22 cellular contexts compared by ENCODE assay signal in genomic region chr17:79631640-79632431, GRCh38. TPM values are rescaled to one million over a fixed set of nuclear protein-coding genes. Genes with fewer than 3 reads are reported as not detected.
A peak's percentile ranks its signal among the peaks of the same experiment; 100 is the strongest.
DNase-seq lines count a peak whose midpoint lies in the region; ATAC-seq, FAIRE-seq and TF ChIP-seq lines count a peak whose summit lies in the region.
"Had no signal": no experiment of that assay in that cellular context is flagged by ENCODE, and none has a peak within 500 bp of the region (broad histone marks: within the 10 kb centered on the region; RNA-seq: fewer than 3 reads in every experiment).

No MANE protein-coding gene starts in this region.

- no peak overlapping the region for H3K9ac ChIP-seq in SK-N-SH
- H3K9ac ChIP-seq: KMS-11 had no signal

- CTCF ChIA-PET in SK-N-SH (lab: Yijun Ruan, JAX), result interaction anchor here (1.1 to 1.4 kb wide), 2 partner anchors 19 to 27 kb away, joined by 4 to 9 read pairs; no protein-coding TSS in a partner anchor

- no peak overlapping the region for H2AFZ ChIP-seq in SK-N-SH (ENCODE audit: low read depth)

- TF ChIP-seq CTCF in SK-N-SH (IDR thresholded peaks at IDR 0.05) (no peak), omental fat pad (IDR thresholded peaks at IDR 0.05) (no peak)

- H3K4me3 ChIP-seq in SK-N-SH (ENCODE audit: low read depth in 2 of 2, low read length in 1 of 2), result no peak overlapping the region
- H3K4me3 ChIP-seq: GM12878, smooth muscle cell had no signal

- TF ChIP-seq EP300 in SK-N-SH (IDR thresholded peaks at IDR 0.05; ENCODE audit: borderline replicate concordance in 1 of 2, low read depth in 1 of 2, low read length in 1 of 2), result no peak

- no peaks in the 10 kb centered on the region; a peak in 1 of 4 replicates for H3K4me1 ChIP-seq in SK-N-SH (ENCODE audit: control insufficient read depth in 1 of 2, insufficient read depth in 2 of 2, low read depth in 1 of 2, low read length in 1 of 2)

- no peak for TF ChIP-seq RAD21 in SK-N-SH (IDR thresholded peaks at IDR 0.05; ENCODE audit: low read length)

- peaks cover 25% of the 10 kb centered on the region for H3K27me3 ChIP-seq in SK-N-SH (ENCODE audit: insufficient read depth)
- H3K27me3 ChIP-seq: brain microvascular endothelial cell had no signal

- no peaks in the 10 kb centered on the region for H3K79me2 ChIP-seq in SK-N-SH (ENCODE audit: insufficient read depth)

- DNase-seq in SK-N-SH (peak; percentile 24), GM12892 (ENCODE audit: insufficient read length) (peak; percentile 0), ecto neural progenitor cell (ENCODE audit: low spot score) (peak; percentile 42), omental fat pad (ENCODE audit: low spot score) (peak; percentile 9), NCI-H2029 treated with DMSO at 0.1 percent for 48 hours (lab: John Stamatoyannopoulos, UW) (no peak), kidney glomerular epithelial cell (lab: John Stamatoyannopoulos, UW) (no peak)
- no peak for DNase-seq in stimulated activated naive CD4-positive, alpha-beta T cell (lab: John Stamatoyannopoulos, UW)
- DNase-seq: brain microvascular endothelial cell, dermis blood vessel endothelial cell, GDM1, NCI-H2081, NCI-H510A had no signal

- H3K27ac ChIP-seq in SK-N-SH (ENCODE audit: low read depth in 2 of 2, low read length in 1 of 2), result no peak overlapping the region
- H3K27ac ChIP-seq: 22Rv1, brain microvascular endothelial cell, KMS-11 had no signal

- no peak for FAIRE-seq in GM12892 (lab: Jason Lieb, UNC)
- FAIRE-seq: GM12878 had no signal

- WGBS in SK-N-SH (ENCODE audit: low lambda C conversion rate), result 52% methylated on average over 21 of the region's 22 CpGs

- ATAC-seq in SK-N-SH treated with all-trans-retinoic acid at 6 μM for 48 hours, result no peak
- no peak for ATAC-seq in omental fat pad (ENCODE audit: low FRiP score)
- ATAC-seq: GM12878, HCT116, T-cell had no signal

- no peak for TF ChIP-seq POLR2A in GM12892 (IDR thresholded peaks at IDR 0.05; ENCODE audit: low read depth, low read length)

- no peak overlapping the region for H3K4me2 ChIP-seq in SK-N-SH
- H3K4me2 ChIP-seq: KMS-11, smooth muscle cell had no signal

- no peaks in the 10 kb centered on the region for H3F3A ChIP-seq in SK-N-SH (replicated peaks; ENCODE audit: insufficient read depth)

- no peaks in the 10 kb centered on the region for H3K9me2 ChIP-seq in SK-N-SH

- POLR2A ChIA-PET in SK-N-SH (lab: Yijun Ruan, JAX), result no interaction called here

- H3K36me3 ChIP-seq in SK-N-SH (replicated peaks in 1 of 2; ENCODE audit: control insufficient read depth in 1 of 2, insufficient read depth in 2 of 2, low read length in 1 of 2), result no peaks in the 10 kb centered on the region
- H3K36me3 ChIP-seq: brain microvascular endothelial cell had no signal

- no peaks in the 10 kb centered on the region for H3K9me3 ChIP-seq in SK-N-SH

- no peaks in the 10 kb centered on the region for H4K20me1 ChIP-seq in SK-N-SH (ENCODE audit: insufficient read depth)

TF ChIP-seq in SK-N-SH, 30 proteins besides CTCF, POLR2A, EP300 and RAD21 (continues in another document):
- TF ChIP-seq USF1 (IDR thresholded peaks at IDR 0.05; ENCODE audit: borderline replicate concordance, low read depth), result no peak
- TF ChIP-seq ZBTB33 (IDR thresholded peaks at IDR 0.05; ENCODE audit: borderline replicate concordance, low read depth), result no peak
- no peak for TF ChIP-seq ELF1 (IDR thresholded peaks at IDR 0.05)
- no peak for TF ChIP-seq FOXJ3 (CRISPR knock-in tag; IDR thresholded peaks at IDR 0.05)
- TF ChIP-seq TEAD4 (IDR thresholded peaks at IDR 0.05; ENCODE audit: borderline replicate concordance, insufficient read depth), result no peak
- TF ChIP-seq IRF3 (IDR thresholded peaks at IDR 0.05; ENCODE audit: low read depth, low read length), result no peak
- no peak for TF ChIP-seq RFX5 (IDR thresholded peaks at IDR 0.05; ENCODE audit: low read length)
- no peak for TF ChIP-seq MEF2A (IDR thresholded peaks at IDR 0.05; ENCODE audit: borderline replicate concordance, low read depth)

TF ChIP-seq in SK-N-SH treated with all-trans-retinoic acid at 6 μM for 48 hours, 23 proteins besides CTCF, POLR2A, EP300 and RAD21 (continues in another document):
- no peak for TF ChIP-seq TCF4 (CRISPR knock-in tag; IDR thresholded peaks at IDR 0.05; ENCODE audit: borderline replicate concordance)
- no peak for TF ChIP-seq ZC3H10 (CRISPR knock-in tag; IDR thresholded peaks at IDR 0.05)
- TF ChIP-seq ZNF70 (CRISPR knock-in tag; IDR thresholded peaks at IDR 0.05), result no peak
- TF ChIP-seq TOX (CRISPR knock-in tag; IDR thresholded peaks at IDR 0.05; ENCODE audit: borderline replicate concordance), result no peak
- TF ChIP-seq ZNF565 (CRISPR knock-in tag; conservative IDR thresholded peaks at IDR 0.05; ENCODE audit: low read depth), result no peak
- no peak for TF ChIP-seq PPARA (CRISPR knock-in tag; IDR thresholded peaks at IDR 0.05; ENCODE audit: borderline replicate concordance)
- TF ChIP-seq ZFP30 (CRISPR knock-in tag; IDR thresholded peaks at IDR 0.05), result no peak
- TF ChIP-seq RARB (CRISPR knock-in tag; IDR thresholded peaks at IDR 0.05), result no peak
- TF ChIP-seq ZNF8 (CRISPR knock-in tag; IDR thresholded peaks at IDR 0.05), result no peak
- TF ChIP-seq BACH2 (CRISPR knock-in tag; IDR thresholded peaks at IDR 0.05; ENCODE audit: borderline replicate concordance), result no peak
- TF ChIP-seq CSDC2 (CRISPR knock-in tag; IDR thresholded peaks at IDR 0.05), result no peak
- no peak for TF ChIP-seq POU6F1 (CRISPR knock-in tag; IDR thresholded peaks at IDR 0.05; ENCODE audit: borderline replicate concordance, low read depth)
- TF ChIP-seq TSHZ2 (CRISPR knock-in tag; IDR thresholded peaks at IDR 0.05), result no peak
- TF ChIP-seq CSRNP3 (CRISPR knock-in tag; IDR thresholded peaks at IDR 0.05), result no peak
- TF ChIP-seq CREB5 (CRISPR knock-in tag; IDR thresholded peaks at IDR 0.05; ENCODE audit: low read depth), result no peak
- TF ChIP-seq ARNTL (CRISPR knock-in tag; IDR thresholded peaks at IDR 0.05; ENCODE audit: borderline replicate concordance, low read depth), result no peak

RNA-seq across cellular contexts. Expression of gene RBFOX3, which starts 21.0 kb away (rescaled TPM):
- polyA plus RNA-seq in SK-N-SH (2012; rRNA removed), result not detected in 2 replicates
- polyA plus RNA-seq in SK-N-SH (2012; cell fraction: cytosol; rRNA removed), result 0.04 TPM in 1 of 2 replicates, not detected in the other
- polyA plus RNA-seq in SK-N-SH (2012; cell fraction: nucleus; rRNA removed), result 0.04 and 0.12 TPM in 2 replicates
- polyA plus RNA-seq in GM12892 (2012; ENCODE audit: missing spikeins), result 0.08 TPM
- not detected for total RNA-seq in omental fat pad
- total RNA-seq: dermis blood vessel endothelial cell, epithelial cell of proximal tubule, GM12878, liver, myocyte, smooth muscle cell, T-cell had no signal

Comparison
In these comparisons a context has a peak if more than half of its experiments do, and no peak if none do; other contexts are left out.
1. DNase-seq: peak in SK-N-SH (single experiment), GM12892 (single experiment), ecto neural progenitor cell (single experiment) and omental fat pad (single experiment); none in stimulated activated naive CD4-positive, alpha-beta T cell (0 of 6), NCI-H2029 treated with DMSO at 0.1 percent for 48 hours (single experiment) and kidney glomerular epithelial cell (single experiment).